25 cellular contexts compared by ENCODE assay signal in the genomic region with DNA sequence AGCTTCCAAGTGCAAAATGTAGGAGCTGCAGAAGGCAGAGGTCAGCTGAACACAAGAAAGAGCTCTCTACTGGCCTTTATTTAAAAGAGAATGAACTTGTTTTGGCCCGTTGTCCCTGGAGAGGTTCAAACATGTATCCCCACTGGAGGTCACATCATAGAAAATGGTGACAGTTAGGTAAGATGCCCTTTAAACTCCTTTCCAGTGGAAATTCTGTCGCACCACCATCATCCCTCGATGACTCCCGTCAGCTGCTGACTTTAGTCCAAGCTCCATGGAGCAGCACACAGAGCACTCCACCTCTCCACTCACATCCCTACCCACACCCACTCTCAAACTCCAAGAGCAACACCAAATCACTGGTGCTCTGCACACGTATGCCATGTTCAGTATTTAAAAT. TPM values are rescaled to one million over a fixed set of nuclear protein-coding genes. Genes with fewer than 3 reads are reported as not detected.
DNase-seq lines count a peak whose midpoint lies in the region; ATAC-seq and TF ChIP-seq lines count a peak whose summit lies in the region.
"Had no signal": no experiment of that assay in that cellular context is flagged by ENCODE, and none has a peak within 500 bp of the region (broad histone marks: within the 10 kb centered on the region; RNA-seq: fewer than 3 reads in every experiment).

No MANE protein-coding gene starts in this region.

- no peaks in the 10 kb centered on the region for H3K79me2 ChIP-seq in SK-N-SH (ENCODE audit: insufficient read depth)
- H3K79me2 ChIP-seq in mesendoderm (ENCODE audit: control insufficient read depth, insufficient read depth, low read length) = no peaks in the 10 kb centered on the region

- H3F3A ChIP-seq in SK-N-SH (replicated peaks; ENCODE audit: insufficient read depth) = peaks cover 22% of the 10 kb centered on the region

- POLR2A ChIA-PET in SK-N-SH (lab: Yijun Ruan, JAX) = no interaction called here

- WGBS in SK-N-SH (ENCODE audit: low lambda C conversion rate) = 92% methylated on average over 5 of the region's 5 CpGs
- 65 to 78% (median 65%) methylated on average over 5 of the region's 5 CpGs for WGBS in psoas muscle, 3 donors
- WGBS in mesendoderm (ENCODE audit: extremely low coverage, insufficient coverage, low lambda C conversion rate) = no CpG with 5 or more reads among the region's 5 CpGs
- WGBS in aorta, 2 donors = 40 to 51% methylated on average over 5 of the region's 5 CpGs

- no peak overlapping the region for H3K4ac ChIP-seq in mesendoderm (ENCODE audit: low read depth, low read length)

- no peak overlapping the region for H4K8ac ChIP-seq in mesendoderm (ENCODE audit: low read depth, low read length)

- H3K27ac ChIP-seq in SK-N-SH (ENCODE audit: low read depth in 2 of 2, low read length in 1 of 2) (no peak overlapping the region), psoas muscle (peak overlapping the region; percentile 91), mesendoderm (ENCODE audit: low read depth, low read length) (no peak overlapping the region), aorta (ENCODE audit: low read depth in 1 of 2, low read length in 2 of 2) (no peak overlapping the region)
- H3K27ac ChIP-seq: 22Rv1, BLaER1, Peyer's patch, SJSA1 had no signal

- H3K9me3 ChIP-seq in SK-N-SH (no peaks in the 10 kb centered on the region), psoas muscle (no peaks in the 10 kb centered on the region), aorta (ENCODE audit: control insufficient read depth, low read length) (no peaks in the 10 kb centered on the region)
- H3K9me3 ChIP-seq: Peyer's patch, SJSA1 had no signal

- no peak overlapping the region for H2AK5ac ChIP-seq in mesendoderm (ENCODE audit: low read length)

- H2AFZ ChIP-seq in SK-N-SH (ENCODE audit: low read depth) = no peak overlapping the region

- H2BK120ac ChIP-seq in mesendoderm (ENCODE audit: low read depth, low read length) = no peak overlapping the region

- H3K4me2 ChIP-seq in SK-N-SH = peak overlapping the region; percentile 44; the same call in 1 of the 2 replicates
- H3K4me2 ChIP-seq in mesendoderm (ENCODE audit: low read length) = no peak overlapping the region
- H3K4me2 ChIP-seq: BLaER1 had no signal

- H3K4me1 Mint-ChIP-seq in glutamatergic neuron (ENCODE audit: low read depth, unreplicated experiment) = peaks cover 16% of the 10 kb centered on the region

- TF ChIP-seq EP300 in SK-N-SH (IDR thresholded peaks at IDR 0.05; ENCODE audit: borderline replicate concordance in 1 of 2, low read depth in 1 of 2, low read length in 1 of 2) = no peak

- TF ChIP-seq CTCF in SK-N-SH (IDR thresholded peaks at IDR 0.05) (no peak), glutamatergic neuron (IDR thresholded peaks at IDR 0.05; ENCODE audit: partially characterized antibody, unreplicated experiment) (no peak), psoas muscle (IDR thresholded peaks at IDR 0.05) (no peak)

- H4K5ac ChIP-seq in mesendoderm (ENCODE audit: low read length) = no peak overlapping the region

- H3K9me2 ChIP-seq in SK-N-SH = no peaks in the 10 kb centered on the region

- ATAC-seq in SK-N-SH treated with all-trans-retinoic acid at 6 μM for 48 hours (no peak), psoas muscle (no peak), aorta (ENCODE audit: low FRiP score) (no peak), HG02885 (IDR thresholded peaks at IDR 0.05; ENCODE audit: poor library complexity, unreplicated experiment) (no peak)

- CTCF ChIA-PET in SK-N-SH (lab: Yijun Ruan, JAX) = interaction anchor here (0.6 kb wide), 1 partner anchor 56 kb away, joined by 3 read pairs; no protein-coding TSS in a partner anchor

- peaks cover 2% of the 10 kb centered on the region for H3K27me3 Mint-ChIP-seq in glutamatergic neuron (ENCODE audit: unreplicated experiment)

- no peak overlapping the region for H3K18ac ChIP-seq in mesendoderm (ENCODE audit: low read length)

- no peak overlapping the region for H3K56ac ChIP-seq in mesendoderm (ENCODE audit: low read length)

- no peaks in the 10 kb centered on the region for H4K20me1 ChIP-seq in SK-N-SH (ENCODE audit: insufficient read depth)
- H4K20me1 ChIP-seq: BLaER1 had no signal

- H3K79me1 ChIP-seq in mesendoderm (ENCODE audit: low read length) = no peaks in the 10 kb centered on the region

- H3K9me3 Mint-ChIP-seq in glutamatergic neuron (ENCODE audit: unreplicated experiment) = no peaks in the 10 kb centered on the region

- H3K27ac Mint-ChIP-seq in glutamatergic neuron (ENCODE audit: unreplicated experiment) = peak overlapping the region; percentile 76
- H3K27ac Mint-ChIP-seq: CD4-positive, alpha-beta memory T cell had no signal

- no peak for TF ChIP-seq RAD21 in SK-N-SH (IDR thresholded peaks at IDR 0.05; ENCODE audit: low read length)

- H3K23ac ChIP-seq in mesendoderm (ENCODE audit: low read length) = no peak overlapping the region

- DNase-seq in SK-N-SH (no peak), glutamatergic neuron (no peak), psoas muscle (no peak), mesendoderm (no peak), aorta (no peak), glomerular visceral epithelial cell (ENCODE audit: extremely low spot score) (no peak)
- DNase-seq: ACHN; Calu3; CD4-positive, alpha-beta memory T cell; DMS153; Karpas-422; MV-4-11; NCI-H1105 treated with DMSO at 0.1 percent for 48 hours; NCI-H2029 treated with DMSO at 0.1 percent for 48 hours; NCI-H2171; NCI-H345; NCI-H774; Peyer's patch had no signal

- H3K4me1 ChIP-seq in SK-N-SH (ENCODE audit: control insufficient read depth in 1 of 2, insufficient read depth in 2 of 2, low read depth in 1 of 2, low read length in 1 of 2) (peaks cover 9 to 27% of the 10 kb centered on the region in 2 experiments; a peak in 3 of 4 replicates), psoas muscle (peaks cover 33% of the 10 kb centered on the region), mesendoderm (ENCODE audit: control insufficient read depth, low read depth, low read length) (no peaks in the 10 kb centered on the region), aorta (ENCODE audit: control insufficient read depth in 1 of 2, insufficient read depth in 2 of 2, low read length in 2 of 2) (peaks cover 3 to 14% of the 10 kb centered on the region in 2 donors)
- H3K4me1 ChIP-seq: BLaER1 had no signal

- H3K4me3 ChIP-seq in SK-N-SH (ENCODE audit: low read depth in 2 of 2, low read length in 1 of 2) = no peak overlapping the region
- no peak overlapping the region for H3K4me3 ChIP-seq in psoas muscle
- H3K4me3 ChIP-seq in mesendoderm (ENCODE audit: low read length) = no peak overlapping the region
- H3K4me3 ChIP-seq in aorta (ENCODE audit: low read length in 2 of 2) = no peak overlapping the region
- H3K4me3 ChIP-seq: BLaER1, Peyer's patch, SJSA1 had no signal

- intact Hi-C loops in psoas muscle (cut with DNase I) (loop anchor here in 1 of 2 donors (5.0 kb wide), 1 partner anchor 71 kb away; the partner anchor contains the start of gene PGM2L1), aorta (cut with DNase I) (loop anchor here in 1 of 2 donors (10.0 kb wide), 1 partner anchor 72 kb away; no protein-coding TSS in a partner anchor)

- H2BK5ac ChIP-seq in mesendoderm (ENCODE audit: low read length) = no peak overlapping the region

- peaks cover 10% of the 10 kb centered on the region for H3K36me3 Mint-ChIP-seq in glutamatergic neuron (ENCODE audit: unreplicated experiment)

- peak overlapping the region; percentile 63 for H3K4me3 Mint-ChIP-seq in glutamatergic neuron (ENCODE audit: unreplicated experiment)
- H3K4me3 Mint-ChIP-seq: CD4-positive, alpha-beta memory T cell had no signal

- H3K9ac ChIP-seq in SK-N-SH (no peak overlapping the region), mesendoderm (ENCODE audit: low read length) (no peak overlapping the region)
- H3K9ac ChIP-seq: BLaER1 had no signal

- H3K36me3 ChIP-seq in SK-N-SH (replicated peaks in 1 of 2; ENCODE audit: control insufficient read depth in 1 of 2, insufficient read depth in 2 of 2, low read length in 1 of 2) (peaks cover 0 to 4% of the 10 kb centered on the region in 2 experiments), psoas muscle (ENCODE audit: insufficient read depth in 1 of 2, low read depth in 1 of 2) (no peaks in the 10 kb centered on the region), mesendoderm (ENCODE audit: control insufficient read depth, insufficient read depth, low read length) (no peaks in the 10 kb centered on the region), aorta (ENCODE audit: control insufficient read depth in 1 of 2, insufficient read depth in 2 of 2, low read length in 1 of 2) (no peaks in the 10 kb centered on the region)
- H3K36me3 ChIP-seq: Peyer's patch, SJSA1 had no signal

- H3K27me3 ChIP-seq in SK-N-SH (ENCODE audit: insufficient read depth) (no peaks in the 10 kb centered on the region), psoas muscle (ENCODE audit: insufficient read depth in 3 of 3, low read length in 2 of 3) (no peaks in the 10 kb centered on the region), mesendoderm (ENCODE audit: insufficient read depth, low read length, poor library complexity) (no peaks in the 10 kb centered on the region), aorta (ENCODE audit: control insufficient read depth in 1 of 2, insufficient read depth in 2 of 2, low read length in 1 of 2) (no peaks in the 10 kb centered on the region)
- H3K27me3 ChIP-seq: BLaER1, Peyer's patch, SJSA1 had no signal

- H2BK15ac ChIP-seq in mesendoderm (replicated peaks; ENCODE audit: low read depth) = no peak overlapping the region

TF ChIP-seq in SK-N-SH, 30 proteins besides CTCF, POLR2A, EP300 and RAD21 (continues in another document):
- TF ChIP-seq GABPA (IDR thresholded peaks at IDR 0.05; ENCODE audit: low read depth) = no peak
- TF ChIP-seq JUND (IDR thresholded peaks at IDR 0.05) = no peak

TF ChIP-seq in SK-N-SH treated with all-trans-retinoic acid at 6 μM for 48 hours, 23 proteins besides CTCF, POLR2A, EP300 and RAD21 (continues in another document):
- TF ChIP-seq ZFP3 (CRISPR knock-in tag; IDR thresholded peaks at IDR 0.05) (no peak), RARB (CRISPR knock-in tag; IDR thresholded peaks at IDR 0.05) (no peak)

RNA-seq across cellular contexts. Expression of gene P4HA3, which starts 15.2 kb away (rescaled TPM):
- polyA plus RNA-seq in SK-N-SH (2012; rRNA removed) = 8.4 and 9.0 TPM in 2 replicates
- polyA plus RNA-seq in SK-N-SH (2012; cell fraction: cytosol; rRNA removed) = 6.3 and 7.4 TPM in 2 replicates
- 7.4 and 8.3 TPM in 2 replicates for polyA plus RNA-seq in SK-N-SH (2012; cell fraction: nucleus; rRNA removed)
- total RNA-seq in glutamatergic neuron (ENCODE audit: unreplicated experiment) = not detected
- under 1 TPM in 3 of 4 donors, not detected in 1; 0.21 to 0.28 (median 0.22) TPM for total RNA-seq in psoas muscle
- polyA plus RNA-seq in psoas muscle = 1 to 10 TPM in 1 of 3 donors, under 1 TPM in 2; 0.03 to 2.2 (median 0.11) TPM
- polyA plus RNA-seq in mesendoderm (2013, experiment 1 of 2) = 0.10 TPM
- polyA plus RNA-seq in mesendoderm (2013, experiment 2 of 2) = 0.01 TPM
- 1 to 10 TPM; 3.1 to 5.8 TPM for total RNA-seq in aorta
- polyA plus RNA-seq in aorta = 10 to 100 TPM in 1 of 2 donors, under 1 TPM in 1; 0.75 to 13.8 TPM
- total RNA-seq: Calu3; CD4-positive, alpha-beta memory T cell; H1; OCI-LY7; Peyer's patch had no signal
- polyA plus RNA-seq: CD4-positive, alpha-beta memory T cell had no signal
